12 cellular contexts compared by ENCODE assay signal in genomic region chr16:88466175-88466862, GRCh38. TPM values are rescaled to one million over a fixed set of nuclear protein-coding genes. Genes with fewer than 3 reads are reported as not detected.
DNase-seq lines count a peak whose midpoint lies in the region; ATAC-seq and TF ChIP-seq lines count a peak whose summit lies in the region.
"Had no signal": no experiment of that assay in that cellular context is flagged by ENCODE, and none has a peak within 500 bp of the region (broad histone marks: within the 10 kb centered on the region; RNA-seq: fewer than 3 reads in every experiment).

No MANE protein-coding gene starts in this region.

- H3K4me1 Mint-ChIP-seq in activated T-cell treated with anti-CD3 and anti-CD28 coated beads, Interleukin-2, amount 50 U/mL, for 24 hours (ENCODE audit: low read depth): peaks cover 73% of the 10 kb centered on the region
- H3K4me1 Mint-ChIP-seq in activated naive CD8-positive, alpha-beta T cell treated with anti-CD3 and anti-CD28 coated beads, Interleukin-2, amount 50 U/mL, for 24 hours: peaks cover 71% of the 10 kb centered on the region
- H3K4me1 Mint-ChIP-seq in stimulated activated effector memory CD8-positive, alpha-beta T cell treated with anti-CD3 and anti-CD28 coated beads, Interleukin-12 subunit alpha, Interleukin-12 subunit beta, amount 100 ng/mL, for 72 hours: peaks cover 79% of the 10 kb centered on the region
- H3K4me1 Mint-ChIP-seq in neural progenitor cell: peaks cover 18% of the 10 kb centered on the region

- intact Hi-C loops in dorsolateral prefrontal cortex (cut with DNase I): no loop called here

- peaks cover 19% of the 10 kb centered on the region for H3K4me1 ChIP-seq in neural progenitor cell

- H3K9ac ChIP-seq in neural progenitor cell: no peak overlapping the region

- H3K36me3 Mint-ChIP-seq in activated T-cell treated with anti-CD3 and anti-CD28 coated beads, Interleukin-2, amount 50 U/mL, for 24 hours (ENCODE audit: low read depth): peaks cover 2% of the 10 kb centered on the region
- no peaks in the 10 kb centered on the region for H3K36me3 Mint-ChIP-seq in activated naive CD8-positive, alpha-beta T cell treated with anti-CD3 and anti-CD28 coated beads, Interleukin-2, amount 50 U/mL, for 24 hours (ENCODE audit: low read depth)
- peaks cover 9% of the 10 kb centered on the region for H3K36me3 Mint-ChIP-seq in stimulated activated effector memory CD8-positive, alpha-beta T cell treated with anti-CD3 and anti-CD28 coated beads, Interleukin-12 subunit alpha, Interleukin-12 subunit beta, amount 100 ng/mL, for 72 hours
- H3K36me3 Mint-ChIP-seq in neural progenitor cell: no peaks in the 10 kb centered on the region

- H3K4me3 ChIP-seq in dorsolateral prefrontal cortex: no peak overlapping the region
- H3K4me3 ChIP-seq in neural progenitor cell: no peak overlapping the region
- H3K4me3 ChIP-seq: body of pancreas, lung had no signal

- H3K9me3 Mint-ChIP-seq in activated T-cell treated with anti-CD3 and anti-CD28 coated beads, Interleukin-2, amount 50 U/mL, for 24 hours: no peaks in the 10 kb centered on the region
- no peaks in the 10 kb centered on the region for H3K9me3 Mint-ChIP-seq in activated naive CD8-positive, alpha-beta T cell treated with anti-CD3 and anti-CD28 coated beads, Interleukin-2, amount 50 U/mL, for 24 hours
- H3K9me3 Mint-ChIP-seq in stimulated activated effector memory CD8-positive, alpha-beta T cell treated with anti-CD3 and anti-CD28 coated beads, Interleukin-12 subunit alpha, Interleukin-12 subunit beta, amount 100 ng/mL, for 72 hours: no peaks in the 10 kb centered on the region
- no peaks in the 10 kb centered on the region for H3K9me3 Mint-ChIP-seq in neural progenitor cell

- no peaks in the 10 kb centered on the region for H3K9me3 ChIP-seq in neural progenitor cell (ENCODE audit: low read depth)
- H3K9me3 ChIP-seq: body of pancreas had no signal

- peak; percentile 55 for ATAC-seq in activated naive CD8-positive, alpha-beta T cell treated with anti-CD3 and anti-CD28 coated beads, Interleukin-2, amount 50 U/mL, for 24 hours
- ATAC-seq in stimulated activated effector memory CD8-positive, alpha-beta T cell treated with anti-CD3 and anti-CD28 coated beads, Interleukin-12 subunit alpha, Interleukin-12 subunit beta, amount 100 ng/mL, for 72 hours: peak; percentile 12
- ATAC-seq: body of pancreas had no signal

- no peaks in the 10 kb centered on the region for H3K27me3 Mint-ChIP-seq in activated T-cell treated with anti-CD3 and anti-CD28 coated beads, Interleukin-2, amount 50 U/mL, for 24 hours
- H3K27me3 Mint-ChIP-seq in activated naive CD8-positive, alpha-beta T cell treated with anti-CD3 and anti-CD28 coated beads, Interleukin-2, amount 50 U/mL, for 24 hours: no peaks in the 10 kb centered on the region
- peaks cover 3% of the 10 kb centered on the region for H3K27me3 Mint-ChIP-seq in neural progenitor cell (ENCODE audit: insufficient read depth, low read depth)

- H3K4me3 Mint-ChIP-seq in activated T-cell treated with anti-CD3 and anti-CD28 coated beads, Interleukin-2, amount 50 U/mL, for 24 hours: no peak overlapping the region
- H3K4me3 Mint-ChIP-seq in activated naive CD8-positive, alpha-beta T cell treated with anti-CD3 and anti-CD28 coated beads, Interleukin-2, amount 50 U/mL, for 24 hours: no peak overlapping the region
- no peak overlapping the region for H3K4me3 Mint-ChIP-seq in stimulated activated effector memory CD8-positive, alpha-beta T cell treated with anti-CD3 and anti-CD28 coated beads, Interleukin-12 subunit alpha, Interleukin-12 subunit beta, amount 100 ng/mL, for 72 hours
- no peak overlapping the region for H3K4me3 Mint-ChIP-seq in neural progenitor cell

- no peak for DNase-seq in activated T-cell treated with anti-CD3 and anti-CD28 coated beads, Interleukin-2, amount 50 U/mL, for 24 hours
- DNase-seq in activated T-cell treated with anti-CD3 and anti-CD28 coated beads for 4 hours (no peak), OCI-M1 (lab: John Stamatoyannopoulos, UW) (peak; percentile 71), dorsolateral prefrontal cortex (no peak), ecto neural progenitor cell (ENCODE audit: low spot score) (no peak), neural progenitor cell (ENCODE audit: low spot score) (no peak)
- peak; percentile 30 for DNase-seq in activated naive CD8-positive, alpha-beta T cell treated with anti-CD3 and anti-CD28 coated beads, Interleukin-2, amount 50 U/mL, for 24 hours
- no peak for DNase-seq in stimulated activated effector memory CD8-positive, alpha-beta T cell treated with anti-CD3 and anti-CD28 coated beads, Interleukin-12 subunit alpha, Interleukin-12 subunit beta, amount 100 ng/mL, for 72 hours (ENCODE audit: low spot score in 2 of 2)
- DNase-seq: body of pancreas, DMS79 treated with DMSO at 0.1 percent for 48 hours, head of caudate nucleus had no signal

- H4K20me1 ChIP-seq in neural progenitor cell (ENCODE audit: low read depth): peaks cover 35% of the 10 kb centered on the region

- TF ChIP-seq CTCF in dorsolateral prefrontal cortex (IDR thresholded peaks at IDR 0.05 in 54 of 56, conservative IDR thresholded peaks at IDR 0.05 in 2 of 56; ENCODE audit: low read depth in 1 of 56, partially characterized antibody in 56 of 56) (no peak), neural progenitor cell (IDR thresholded peaks at IDR 0.05) (no peak)

- peaks cover 3% of the 10 kb centered on the region for H3F3A ChIP-seq in neural progenitor cell (ENCODE audit: low read depth)

- H3K4me2 ChIP-seq in neural progenitor cell: no peak overlapping the region

- H3K27me3 ChIP-seq in dorsolateral prefrontal cortex (no peaks in the 10 kb centered on the region), neural progenitor cell (no peaks in the 10 kb centered on the region)
- H3K27me3 ChIP-seq: body of pancreas had no signal

- no peak overlapping the region for H2AFZ ChIP-seq in neural progenitor cell (replicated peaks)

- H3K27ac ChIP-seq in dorsolateral prefrontal cortex (no peak overlapping the region), neural progenitor cell (no peak overlapping the region)

- no peaks in the 10 kb centered on the region for H3K79me2 ChIP-seq in neural progenitor cell (ENCODE audit: low read depth)

- no peaks in the 10 kb centered on the region for H3K36me3 ChIP-seq in neural progenitor cell

- H3K27ac Mint-ChIP-seq in activated T-cell treated with anti-CD3 and anti-CD28 coated beads, Interleukin-2, amount 50 U/mL, for 24 hours: peak overlapping the region; percentile 71
- H3K27ac Mint-ChIP-seq in activated naive CD8-positive, alpha-beta T cell treated with anti-CD3 and anti-CD28 coated beads, Interleukin-2, amount 50 U/mL, for 24 hours: peak overlapping the region; percentile 39
- no peak overlapping the region for H3K27ac Mint-ChIP-seq in stimulated activated effector memory CD8-positive, alpha-beta T cell treated with anti-CD3 and anti-CD28 coated beads, Interleukin-12 subunit alpha, Interleukin-12 subunit beta, amount 100 ng/mL, for 72 hours
- H3K27ac Mint-ChIP-seq in neural progenitor cell: no peak overlapping the region

RNA-seq across cellular contexts. Expression of gene ZFPM1, which starts 13.2 kb away (rescaled TPM):
- total RNA-seq in dorsolateral prefrontal cortex: 10 to 100 TPM in 21 of 120 experiments, 1 to 10 TPM in 99; 4.0 to 14.7 (median 7.2) TPM
- 0.36 and 0.96 TPM in 2 replicates for total RNA-seq in neural progenitor cell (ENCODE audit: low replicate concordance)

Comparison
In these comparisons a context has a peak if more than half of its experiments do, and no peak if none do; other contexts are left out.
1. DNase-seq: peak in OCI-M1 (single experiment) and activated naive CD8-positive, alpha-beta T cell treated with anti-CD3 and anti-CD28 coated beads, Interleukin-2, amount 50 U/mL, for 24 hours (single experiment); none in activated T-cell treated with anti-CD3 and anti-CD28 coated beads, Interleukin-2, amount 50 U/mL, for 24 hours (single experiment), activated T-cell treated with anti-CD3 and anti-CD28 coated beads for 4 hours (single experiment), stimulated activated effector memory CD8-positive, alpha-beta T cell treated with anti-CD3 and anti-CD28 coated beads, Interleukin-12 subunit alpha, Interleukin-12 subunit beta, amount 100 ng/mL, for 72 hours (0 of 2), dorsolateral prefrontal cortex (0 of 10), ecto neural progenitor cell (single experiment) and neural progenitor cell (single experiment).
2. H3K27ac Mint-ChIP-seq: peak in activated T-cell treated with anti-CD3 and anti-CD28 coated beads, Interleukin-2, amount 50 U/mL, for 24 hours (single experiment) and activated naive CD8-positive, alpha-beta T cell treated with anti-CD3 and anti-CD28 coated beads, Interleukin-2, amount 50 U/mL, for 24 hours (single experiment); none in stimulated activated effector memory CD8-positive, alpha-beta T cell treated with anti-CD3 and anti-CD28 coated beads, Interleukin-12 subunit alpha, Interleukin-12 subunit beta, amount 100 ng/mL, for 72 hours (single experiment) and neural progenitor cell (single experiment).